In the genomic region with DNA sequence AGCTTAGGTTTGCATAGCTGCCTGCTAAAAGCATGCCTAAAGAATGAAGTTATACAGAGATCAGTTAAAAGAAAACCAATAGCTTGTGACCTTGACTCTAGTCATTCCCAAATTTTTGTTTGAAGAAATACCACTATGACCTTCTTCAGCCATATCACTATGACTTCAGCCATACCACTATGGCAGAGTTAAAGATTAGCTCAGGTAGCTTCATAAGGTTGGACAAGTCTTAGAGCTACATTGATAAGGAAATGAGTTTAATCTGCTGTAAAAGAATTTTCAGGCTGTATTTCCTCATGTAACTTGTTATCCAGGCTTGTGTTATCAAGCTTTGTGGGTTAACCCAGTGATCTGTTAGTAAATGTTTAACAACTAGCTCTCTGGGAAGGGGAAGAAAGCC, we compare ENCODE assay signal across 1 cellular context.
TF ChIP-seq lines count a peak whose summit lies in the region.

No MANE protein-coding gene starts in this region.

TF ChIP-seq in A549, 52 proteins besides CTCF, POLR2A, EP300 and RAD21 (continued from another document):
- TF ChIP-seq MAX (IDR thresholded peaks at IDR 0.05) (no peak), FOXS1 (CRISPR knock-in tag; IDR thresholded peaks at IDR 0.05) (no peak), FOSB (CRISPR knock-in tag; IDR thresholded peaks at IDR 0.05) (no peak), ZFP36 (IDR thresholded peaks at IDR 0.05; ENCODE audit: borderline replicate concordance, partially characterized antibody) (no peak), CEBPB (IDR thresholded peaks at IDR 0.05) (no peak), PHF8 (IDR thresholded peaks at IDR 0.05; ENCODE audit: borderline replicate concordance, low read depth) (no peak), NPAS2 (CRISPR knock-in tag; IDR thresholded peaks at IDR 0.05; ENCODE audit: borderline replicate concordance) (no peak), GATA3 (IDR thresholded peaks at IDR 0.05; ENCODE audit: borderline replicate concordance) (no peak), HOXA7 (CRISPR knock-in tag; IDR thresholded peaks at IDR 0.05) (no peak)
